In genomic region chr22:19430890-19431541, GRCh38 we compare ENCODE assay signal across 8 cellular contexts. TPM values are rescaled to one million over a fixed set of nuclear protein-coding genes. Genes with fewer than 3 reads are reported as not detected.
A peak's percentile ranks its signal among the peaks of the same experiment; 100 is the strongest.
DNase-seq lines count a peak whose midpoint lies in the region; ATAC-seq and TF ChIP-seq lines count a peak whose summit lies in the region.

No MANE protein-coding gene starts in this region.

- peak overlapping the region; percentile 91 for H3K4me3 Mint-ChIP-seq in activated naive CD4-positive, alpha-beta T cell treated with anti-CD3 and anti-CD28 coated beads, Interleukin-2, amount 50 U/mL, for 24 hours

- peak overlapping the region; percentile 68 for H3K27ac Mint-ChIP-seq in activated naive CD4-positive, alpha-beta T cell treated with anti-CD3 and anti-CD28 coated beads, Interleukin-2, amount 50 U/mL, for 24 hours

- POLR2A ChIA-PET in AG04449 (lab: Yijun Ruan, JAX): interaction anchor here (1.0 to 1.4 kb wide), 2 partner anchors 13 to 48 kb away, joined by 4 to 6 read pairs; partner anchors contain the start of genes CDC45 and UFD1

- under 1% methylated on average over 53 of the region's 53 CpGs for WGBS in right cardiac atrium

- CTCF ChIA-PET in AG04449 (lab: Yijun Ruan, JAX): interaction anchor here (1.1 kb wide), 1 partner anchor 10 kb away, joined by 7 read pairs; no protein-coding TSS in a partner anchor

- no peaks in the 10 kb centered on the region for H3K27me3 Mint-ChIP-seq in activated naive CD4-positive, alpha-beta T cell treated with anti-CD3 and anti-CD28 coated beads, Interleukin-2, amount 50 U/mL, for 24 hours

- no peaks in the 10 kb centered on the region for H3K9me3 ChIP-seq in right cardiac atrium (ENCODE audit: control insufficient read depth, low read length)

- no peaks in the 10 kb centered on the region for H3K27me3 ChIP-seq in right cardiac atrium (ENCODE audit: control insufficient read depth, insufficient read depth)

- H3K9me3 Mint-ChIP-seq in activated naive CD4-positive, alpha-beta T cell treated with anti-CD3 and anti-CD28 coated beads, Interleukin-2, amount 50 U/mL, for 24 hours: no peaks in the 10 kb centered on the region

- peaks cover 2% of the 10 kb centered on the region for H3K4me1 ChIP-seq in right cardiac atrium (ENCODE audit: control insufficient read depth, insufficient read depth, low read length)

- H3K4me3 ChIP-seq in AG04449 (ENCODE audit: low read depth, low read length) (peak overlapping the region; percentile 91), right cardiac atrium (ENCODE audit: low read length) (peak overlapping the region; percentile 93)

- peak; percentile 15 for ATAC-seq in GM18498 (IDR thresholded peaks at IDR 0.05; ENCODE audit: unreplicated experiment)
- no peak for ATAC-seq in right cardiac atrium
- no peak for ATAC-seq in sciatic nerve
- no peak for ATAC-seq in GM18520 (IDR thresholded peaks at IDR 0.05; ENCODE audit: unreplicated experiment)

- peak overlapping the region; percentile 31 for H3K27ac ChIP-seq in right cardiac atrium (ENCODE audit: low read length)

- H3K36me3 Mint-ChIP-seq in activated naive CD4-positive, alpha-beta T cell treated with anti-CD3 and anti-CD28 coated beads, Interleukin-2, amount 50 U/mL, for 24 hours: peaks cover 5% of the 10 kb centered on the region

- TF ChIP-seq CTCF in AG04449 (IDR thresholded peaks at IDR 0.05; ENCODE audit: insufficient read depth, low read length, missing control alignments): peak; percentile 22

- no peak for DNase-seq in AG04449 (ENCODE audit: low read depth, low spot score)
- DNase-seq in LHCN-M2 (ENCODE audit: low read depth): peak; percentile 31
- DNase-seq in right cardiac atrium: peak; percentile 43 to 71 (median 71)
- peak; percentile 64 for DNase-seq in sciatic nerve (ENCODE audit: low spot score)
- DNase-seq in NOMO-1 treated with DMSO at 0.1 percent for 48 hours (lab: John Stamatoyannopoulos, UW; ENCODE audit: unreplicated experiment): no peak

- intact Hi-C loops in right cardiac atrium (cut with DNase I) (loop anchor here in 1 of 4 donors (2.0 kb wide), 1 partner anchor 48 kb away; the partner anchor contains the start of genes CDC45 and UFD1), sciatic nerve (cut with DNase I) (no loop called here)

- H3K4me1 Mint-ChIP-seq in activated naive CD4-positive, alpha-beta T cell treated with anti-CD3 and anti-CD28 coated beads, Interleukin-2, amount 50 U/mL, for 24 hours: peaks cover 56% of the 10 kb centered on the region

RNA-seq across cellular contexts. Expression of gene HIRA, which starts 0.5 kb away (rescaled TPM):
- total RNA-seq in LHCN-M2 (2014; rRNA removed) (19.1 and 27.0 TPM in 2 replicates), right cardiac atrium (10 to 100 TPM; 11.6 to 16.1 (median 14.6) TPM), sciatic nerve (26.2 TPM)
- polyA plus RNA-seq in LHCN-M2 (2012): 16.0 TPM
- polyA plus RNA-seq in right cardiac atrium: 6.2 TPM

RNA-seq across cellular contexts. Expression of gene MRPL40, which starts 1.3 kb away (rescaled TPM):
- total RNA-seq in LHCN-M2 (2014; rRNA removed) (41.4 and 51.0 TPM in 2 replicates), right cardiac atrium (10 to 100 TPM; 37.5 to 49.4 (median 43.1) TPM), sciatic nerve (18.7 TPM)
- 64.6 TPM for polyA plus RNA-seq in LHCN-M2 (2012)
- polyA plus RNA-seq in right cardiac atrium: 66.9 TPM

RNA-seq across cellular contexts. Expression of gene C22orf39, which starts 16.5 kb away (rescaled TPM):
- total RNA-seq in LHCN-M2 (2014; rRNA removed) (20.2 and 21.0 TPM in 2 replicates), right cardiac atrium (10 to 100 TPM; 44.9 to 64.3 (median 58.5) TPM), sciatic nerve (43.8 TPM)
- polyA plus RNA-seq in LHCN-M2 (2012): 16.7 TPM
- polyA plus RNA-seq in right cardiac atrium: 45.6 TPM

RNA-seq across cellular contexts. Expression of gene UFD1, which starts 48.0 kb away (rescaled TPM):
- 81.3 and 82.5 TPM in 2 replicates for total RNA-seq in LHCN-M2 (2014; rRNA removed)
- 107 TPM for polyA plus RNA-seq in LHCN-M2 (2012)
- 10 to 100 TPM; 34.7 to 46.9 (median 42.7) TPM for total RNA-seq in right cardiac atrium
- polyA plus RNA-seq in right cardiac atrium: 58.1 TPM
- total RNA-seq in sciatic nerve: 41.5 TPM

RNA-seq across cellular contexts. Expression of gene CDC45, which starts 48.7 kb away (rescaled TPM):
- total RNA-seq in LHCN-M2 (2014; rRNA removed) (62.3 and 67.6 TPM in 2 replicates), right cardiac atrium (under 1 TPM in 2 of 4 donors, not detected in 2; 0.80 to 0.85 TPM), sciatic nerve (not detected)
- polyA plus RNA-seq in LHCN-M2 (2012): 21.5 TPM
- 0.16 TPM for polyA plus RNA-seq in right cardiac atrium

Comparison
In these comparisons a context has a peak if more than half of its experiments do, and no peak if none do; other contexts are left out.
1. DNase-seq: peak in LHCN-M2 (single experiment), right cardiac atrium (3 of 3) and sciatic nerve (single experiment); none in AG04449 (single experiment) and NOMO-1 treated with DMSO at 0.1 percent for 48 hours (single experiment).